ENCODE assay signal across 8 cellular contexts in the genomic region with DNA sequence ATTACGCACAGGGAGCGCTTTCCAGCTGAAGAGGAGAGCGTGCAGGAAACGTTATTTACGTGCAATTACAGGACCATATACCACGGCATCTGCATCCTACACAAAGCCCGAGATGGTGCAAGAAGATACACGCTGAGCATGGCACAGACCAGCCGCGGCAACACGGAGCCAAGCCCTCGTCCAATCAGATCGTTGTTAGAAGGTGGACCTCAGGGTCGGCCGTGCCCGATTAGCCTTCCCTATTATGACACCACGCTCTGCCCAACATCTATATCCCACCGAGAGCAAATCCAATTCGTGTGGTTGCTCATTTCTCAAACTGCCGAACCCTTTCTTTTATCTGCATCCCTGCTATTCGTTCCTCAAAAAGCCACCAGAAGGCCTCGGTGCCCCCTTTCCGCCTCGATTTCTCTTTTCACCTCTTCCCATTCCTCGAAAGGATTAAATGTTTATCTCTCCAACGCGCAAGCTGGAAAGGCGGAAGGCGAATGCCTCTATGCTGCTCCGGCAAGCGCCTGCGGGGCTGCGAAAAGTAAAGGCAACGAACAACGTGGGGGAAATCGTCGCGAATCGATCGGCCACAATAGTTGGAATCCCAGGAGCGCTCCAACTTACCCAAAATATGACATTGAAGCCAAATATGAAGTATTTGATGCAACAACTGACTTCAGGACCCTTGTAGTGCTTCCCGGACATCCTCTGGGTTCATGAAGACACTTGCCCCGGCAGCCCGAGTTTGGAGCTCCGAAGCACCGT. TPM values are rescaled to one million over a fixed set of nuclear protein-coding genes. Genes with fewer than 3 reads are reported as not detected.
DNase-seq lines count a peak whose midpoint lies in the region.

No MANE protein-coding gene starts in this region.

- intact Hi-C loops in posterior vena cava (cut with DNase I): no loop called here

- H3K36me3 ChIP-seq in ectodermal cell (ENCODE audit: control insufficient read depth, insufficient read depth, low read length): no peaks in the 10 kb centered on the region

- DNase-seq in EH (ENCODE audit: low read depth) (peak; percentile 82), HCEC 1CT (peak; percentile 67), NCI-H1417 treated with DMSO at 0.1 percent for 48 hours (lab: John Stamatoyannopoulos, UW) (peak; percentile 22), medulla oblongata (ENCODE audit: extremely low spot score) (peak; percentile 86), posterior vena cava (ENCODE audit: low spot score) (no peak)
- peak; percentile 47 for DNase-seq in activated CD4-positive, CD25-positive, alpha-beta regulatory T cell treated with anti-CD3 and anti-CD28 coated beads, Interleukin-2, amount 50 U/mL, for 72 hours
- peak; percentile 6 for DNase-seq in stimulated activated CD8-positive, alpha-beta memory T cell treated with anti-CD3 and anti-CD28 coated beads, Interleukin-7, amount 100 ng/mL, for 24 hours (ENCODE audit: low read depth)

- H3K4me3 ChIP-seq in ectodermal cell (ENCODE audit: insufficient read depth, low read depth, low read length): peak overlapping the region; percentile 48

- H3K9me3 ChIP-seq in ectodermal cell (ENCODE audit: control insufficient read depth, low read length): no peaks in the 10 kb centered on the region

- H3K4me1 ChIP-seq in ectodermal cell (ENCODE audit: control insufficient read depth, insufficient read depth, low read length): peaks cover 22% of the 10 kb centered on the region

- WGBS in ectodermal cell, 2 experiments: 0% methylated on average over 46 of the region's 46 CpGs

- H3K27ac ChIP-seq in ectodermal cell (ENCODE audit: insufficient read depth, low read depth, low read length, poor library complexity, severe bottlenecking): no peak overlapping the region

- peaks cover 13% of the 10 kb centered on the region for H3K27me3 ChIP-seq in ectodermal cell (ENCODE audit: control insufficient read depth, insufficient read depth, low read length, poor library complexity, severe bottlenecking)

RNA-seq across cellular contexts. Expression of gene TSPAN5, which starts 0.7 kb away (rescaled TPM):
- 46.8 TPM for polyA plus RNA-seq in ectodermal cell (2013, experiment 1 of 4)
- polyA plus RNA-seq in ectodermal cell (2013, experiment 2 of 4): 53.6 TPM
- polyA plus RNA-seq in ectodermal cell (2013, experiment 3 of 4): 37.7 TPM
- polyA plus RNA-seq in ectodermal cell (2013, experiment 4 of 4): 39.6 TPM
- 1 to 10 TPM; 3.5 to 5.3 TPM for total RNA-seq in posterior vena cava
